In the genomic region with DNA sequence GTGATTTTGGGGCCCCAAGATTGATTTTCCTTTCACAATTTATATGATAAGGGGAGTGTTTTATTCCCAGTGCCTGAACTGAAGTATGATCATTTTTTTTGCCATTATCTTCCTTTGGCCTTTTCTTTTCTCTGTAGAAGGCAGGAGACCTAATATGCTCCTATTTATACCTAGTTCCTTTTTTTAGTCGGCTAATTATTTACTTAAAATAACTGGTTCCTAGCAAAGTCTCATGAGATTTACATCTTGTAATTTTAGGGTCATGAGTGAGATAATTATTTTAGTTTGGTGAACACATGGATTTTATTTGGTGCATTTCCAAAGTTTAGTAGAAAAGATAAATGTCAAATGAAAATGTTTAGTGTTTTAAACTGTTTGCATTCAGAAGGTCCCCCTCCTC, we compare ENCODE assay signal across 13 cellular contexts. TPM values are rescaled to one million over a fixed set of nuclear protein-coding genes. Genes with fewer than 3 reads are reported as not detected.
DNase-seq lines count a peak whose midpoint lies in the region; ATAC-seq, FAIRE-seq and TF ChIP-seq lines count a peak whose summit lies in the region.
"Had no signal": no experiment of that assay in that cellular context is flagged by ENCODE, and none has a peak within 500 bp of the region (broad histone marks: within the 10 kb centered on the region; RNA-seq: fewer than 3 reads in every experiment).

No MANE protein-coding gene starts in this region.

- TF ChIP-seq CTCF in heart left ventricle (IDR thresholded peaks at IDR 0.05) (no peak), K562 (IDR thresholded peaks at IDR 0.05 in 2 of 3, conservative IDR thresholded peaks at IDR 0.05 in 1 of 3; ENCODE audit: insufficient read depth in 2 of 3, low read depth in 1 of 3, low read length in 3 of 3) (no peak), nephron (IDR thresholded peaks at IDR 0.05; ENCODE audit: unreplicated experiment in 3 of 3) (no peak), upper lobe of left lung (IDR thresholded peaks at IDR 0.05) (no peak), A673 (conservative IDR thresholded peaks at IDR 0.05; ENCODE audit: low read depth, low read length) (no peak)

- peaks cover 17 to 80% (median 54%) of the 10 kb centered on the region in 12 donors for H3K4me1 ChIP-seq in heart left ventricle
- H3K4me1 ChIP-seq in K562 (replicated peaks in 1 of 2; ENCODE audit: control insufficient read depth in 2 of 2, insufficient read depth in 2 of 2, low read length in 2 of 2) = peaks cover 27 to 42% of the 10 kb centered on the region in 2 experiments
- H3K4me1 ChIP-seq in upper lobe of left lung = peaks cover 34 to 71% (median 51%) of the 10 kb centered on the region in 4 donors
- H3K4me1 ChIP-seq in A673 (ENCODE audit: insufficient read depth, low read length, poor library complexity, severe bottlenecking) = peaks cover 16% of the 10 kb centered on the region

- no peaks in the 10 kb centered on the region for H3K9me1 ChIP-seq in K562 (ENCODE audit: control insufficient read depth, insufficient read depth, low read length)

- no peak overlapping the region for H3K9ac ChIP-seq in K562 (ENCODE audit: insufficient read depth in 1 of 2, low read depth in 2 of 2, low read length in 2 of 2)

- H3K4me1 Mint-ChIP-seq in nephron = peaks cover 57% of the 10 kb centered on the region

- H3K79me2 ChIP-seq in K562 (ENCODE audit: control insufficient read depth, insufficient read depth, low read length) = peaks cover 71% of the 10 kb centered on the region

- 15 to 30% (median 19%) methylated on average over 1 of the region's 1 CpG for WGBS in heart left ventricle, 4 donors
- WGBS in K562 (ENCODE audit: insufficient coverage, low coverage, missing lambda C conversion rate) = 47% methylated on average over 1 of the region's 1 CpG
- WGBS in upper lobe of left lung, 2 donors = 22 to 36% methylated on average over 1 of the region's 1 CpG

- no peak for DNase-seq in heart left ventricle
- DNase-seq in left ventricle myocardium superior = no peak
- no peak for DNase-seq in K562 (ENCODE audit: extremely low read depth in 1 of 4, low spot score in 3 of 4)
- DNase-seq in upper lobe of left lung = no peak
- DNase-seq in midbrain (lab: John Stamatoyannopoulos, UW) = no peak
- no peak for DNase-seq in SK-N-DZ (ENCODE audit: low spot score)
- DNase-seq in A673 (ENCODE audit: low spot score) = no peak
- DNase-seq: left colon; NCI-H2029; SJCRH30; stimulated activated naive CD8-positive, alpha-beta T cell treated with anti-CD3 and anti-CD28 coated beads, Interleukin-15, amount 100 ng/mL, for 72 hours had no signal

- TF ChIP-seq EP300 in K562 (IDR thresholded peaks at IDR 0.05; ENCODE audit: low read length) = no peak
- no peak for TF ChIP-seq EP300 in upper lobe of left lung (IDR thresholded peaks at IDR 0.05)

- H3K9me3 Mint-ChIP-seq in nephron = peaks cover 24% of the 10 kb centered on the region

- intact Hi-C loops in heart left ventricle (cut with DNase I) = loop anchor here in 1 of 10 donors (5.0 kb wide), 1 partner anchor 42 kb away; no protein-coding TSS in a partner anchor
- intact Hi-C loops in left ventricle myocardium superior (cut with micrococcal nuclease) = no loop called here
- intact Hi-C loops in K562 (cut with micrococcal nuclease) = no loop called here
- intact Hi-C loops in A673 (cut with micrococcal nuclease; ENCODE audit: unreplicated experiment) = no loop called here

- H3K4me3 ChIP-seq in heart left ventricle (no peak overlapping the region), K562 (no peak overlapping the region), upper lobe of left lung (no peak overlapping the region), A673 (ENCODE audit: low read depth, low read length, poor library complexity, severe bottlenecking) (no peak overlapping the region)
- H3K4me3 ChIP-seq: SJCRH30 had no signal

- H3K27me3 ChIP-seq in heart left ventricle = no peaks in the 10 kb centered on the region
- no peaks in the 10 kb centered on the region for H3K27me3 ChIP-seq in K562 (ENCODE audit: control insufficient read depth in 2 of 2, insufficient read depth in 2 of 2, low read length in 2 of 2)
- H3K27me3 ChIP-seq in upper lobe of left lung = no peaks in the 10 kb centered on the region
- H3K27me3 ChIP-seq in A673 (replicated peaks; ENCODE audit: insufficient read depth, low read depth, low read length, poor library complexity) = no peaks in the 10 kb centered on the region
- H3K27me3 ChIP-seq: SJCRH30 had no signal

- POLR2A ChIA-PET in K562 (lab: Yijun Ruan, JAX) = no interaction called here
- POLR2A ChIA-PET in A673 (lab: Charles Lee; ENCODE audit: low non-redundant PET) = no interaction called here

- peaks cover 0 to 21% (median 12%) of the 10 kb centered on the region in 12 donors for H3K9me3 ChIP-seq in heart left ventricle
- H3K9me3 ChIP-seq in K562 (replicated peaks; ENCODE audit: control insufficient read depth, insufficient read depth, low read depth, low read length) = peaks cover 25% of the 10 kb centered on the region
- peaks cover 8 to 18% (median 15%) of the 10 kb centered on the region in 4 donors for H3K9me3 ChIP-seq in upper lobe of left lung
- H3K9me3 ChIP-seq in A673 (ENCODE audit: low read depth, low read length, poor library complexity, severe bottlenecking) = peaks cover 26% of the 10 kb centered on the region

- TF ChIP-seq RAD21 in K562 (CRISPR knock-in tag; conservative IDR thresholded peaks at IDR 0.05 in 1 of 2, IDR thresholded peaks at IDR 0.05 in 1 of 2) = no peak

- peak overlapping the region in 1 of 3 experiments; percentile 31 for H3K4me3 Mint-ChIP-seq in nephron
- H3K4me3 Mint-ChIP-seq: activated naive CD4-positive, alpha-beta T cell treated with anti-CD3 and anti-CD28 coated beads, Interleukin-2, amount 50 U/mL, for 24 hours; stimulated activated naive CD8-positive, alpha-beta T cell treated with anti-CD3 and anti-CD28 coated beads, Interleukin-15, amount 100 ng/mL, for 72 hours had no signal

- no peak for FAIRE-seq in K562 (lab: Jason Lieb, UNC)

- no peak overlapping the region for H2AFZ ChIP-seq in K562 (ENCODE audit: low read depth, low read length)

- in situ Hi-C loops in K562 (cut with MboI) = no loop called here

- peak overlapping the region; percentile 4; the same call in 1 of the 2 replicates for H3K4me2 ChIP-seq in K562 (ENCODE audit: insufficient read depth, low read length)

- no TSS peak for BruUV-seq in K562 (replicated peaks; lab: Mats Ljungman, UMichigan)
- BruUV-seq in A673 (replicated peaks; lab: Mats Ljungman, UMichigan) = no TSS peak

- H3K27ac Mint-ChIP-seq in nephron = peak overlapping the region; percentile 76 to 85 (median 83)

- ATAC-seq in heart left ventricle = no peak
- no peak for ATAC-seq in left ventricle myocardium superior
- ATAC-seq in K562 = no peak
- no peak for ATAC-seq in upper lobe of left lung (ENCODE audit: low FRiP score in 2 of 2)
- ATAC-seq: left colon; stimulated activated naive CD8-positive, alpha-beta T cell treated with anti-CD3 and anti-CD28 coated beads, Interleukin-15, amount 100 ng/mL, for 72 hours had no signal

- TF ChIP-seq POLR2A in heart left ventricle (IDR thresholded peaks at IDR 0.05) (no peak), K562 (conservative IDR thresholded peaks at IDR 0.05) (no peak), upper lobe of left lung (IDR thresholded peaks at IDR 0.05) (no peak)

- H3K36me3 Mint-ChIP-seq in nephron (ENCODE audit: low read depth) = peaks cover 53% of the 10 kb centered on the region

- CTCF ChIA-PET in K562 (lab: Yijun Ruan, JAX; ENCODE audit: low intra/inter-chr PET ratio) (no interaction called here), A673 (lab: Charles Lee) (interaction anchor here (0.5 kb wide), 1 partner anchor 482 kb away, joined by 5 read pairs; no protein-coding TSS in a partner anchor)

- peak overlapping the region in 11 of 12 donors; percentile 48 to 88 (median 73) for H3K27ac ChIP-seq in heart left ventricle
- H3K27ac ChIP-seq in K562 (ENCODE audit: extremely low read depth, low read depth, low read length) = no peak overlapping the region
- H3K27ac ChIP-seq in upper lobe of left lung = peak overlapping the region; percentile 27 to 82 (median 60)
- H3K27ac ChIP-seq in A673 (ENCODE audit: low read depth, low read length, poor library complexity, severe bottlenecking) = no peak overlapping the region
- H3K27ac ChIP-seq: SJCRH30 had no signal

- H4K20me1 ChIP-seq in K562 (replicated peaks; ENCODE audit: control insufficient read depth, insufficient read depth, low read length) = no peaks in the 10 kb centered on the region

- peaks cover 0 to 21% (median 0%) of the 10 kb centered on the region in 9 donors for H3K36me3 ChIP-seq in heart left ventricle
- H3K36me3 ChIP-seq in K562 (ENCODE audit: control insufficient read depth, insufficient read depth, low read length) = peaks cover 3% of the 10 kb centered on the region; the same call in 1 of the 3 replicates
- H3K36me3 ChIP-seq in upper lobe of left lung = peaks cover 0 to 21% (median 3%) of the 10 kb centered on the region in 4 donors
- H3K36me3 ChIP-seq in A673 (ENCODE audit: insufficient read depth, low read length, poor library complexity, severe bottlenecking) = no peaks in the 10 kb centered on the region

- H3K27me3 Mint-ChIP-seq in nephron (ENCODE audit: low read depth) = no peaks in the 10 kb centered on the region
- H3K27me3 Mint-ChIP-seq: activated naive CD4-positive, alpha-beta T cell treated with anti-CD3 and anti-CD28 coated beads, Interleukin-2, amount 50 U/mL, for 24 hours; stimulated activated naive CD8-positive, alpha-beta T cell treated with anti-CD3 and anti-CD28 coated beads, Interleukin-15, amount 100 ng/mL, for 72 hours had no signal

RNA-seq across cellular contexts. Expression of a gene that starts 24.8 kb away (rescaled TPM):
- 100 to 1,000 TPM in 1 of 9 donors, 10 to 100 TPM in 8; 43.6 to 116 (median 53.7) TPM for total RNA-seq in heart left ventricle
- polyA plus RNA-seq in heart left ventricle = 10 to 100 TPM; 26.6 to 69.5 TPM
- total RNA-seq in left ventricle myocardium superior = 71.4 TPM
- total RNA-seq in K562 (2011; cell fraction: chromatin; rRNA removed; ENCODE audit: low replicate concordance) = 109 and 129 TPM in 2 replicates
- 35.9 and 51.7 TPM in 2 replicates for total RNA-seq in K562 (2011; cell fraction: nucleolus; rRNA removed)
- total RNA-seq in K562 (2011; cell fraction: nucleoplasm; rRNA removed) = 51.8 and 54.6 TPM in 2 replicates
- 10.9 and 14.8 TPM in 2 replicates for total RNA-seq in K562 (2014; rRNA removed)
- 14.0 and 14.5 TPM in 2 replicates for total RNA-seq in K562 (2014; rRNA removed; fragmentation: Illumina TruSeq; extraction: Trizol)
- 14.8 and 15.2 TPM in 2 replicates for total RNA-seq in K562 (2015; rRNA removed; fragmentation: Illumina TruSeq; extraction: Trizol)
- total RNA-seq in K562 (2021) = 38.4 and 39.7 TPM in 2 replicates
- 20.6 and 33.1 TPM in 2 replicates for polyA plus RNA-seq in K562 (2011; rRNA removed)
- polyA plus RNA-seq in K562 (2011; cell fraction: cytosol; rRNA removed) = 15.2 and 43.7 TPM in 2 replicates
- 28.8 and 53.9 TPM in 2 replicates for polyA plus RNA-seq in K562 (2011; cell fraction: nucleus; rRNA removed)
- 25.9 and 29.6 TPM in 2 replicates for polyA plus RNA-seq in K562 (2012)
- polyA plus RNA-seq in K562 (2014; fragmentation: Illumina TruSeq; extraction: Trizol) = 27.0 and 27.6 TPM in 2 replicates
- 1 to 10 TPM; 3.1 to 4.1 TPM for polyA plus RNA-seq in K562 (2014; fragmentation: Nextera tagmentation; extraction: Ambion mirVana)
- polyA plus RNA-seq in K562 (2014; rRNA removed) = 16.3 and 16.7 TPM in 2 replicates
- 37.5 and 51.6 TPM in 2 replicates for polyA minus RNA-seq in K562 (2011; rRNA and poly(A)+ RNA removed)
- polyA minus RNA-seq in K562 (2011; cell fraction: cytosol; rRNA and poly(A)+ RNA removed) = 29.5 and 45.5 TPM in 2 replicates
- 18.3 and 26.1 TPM in 2 replicates for polyA minus RNA-seq in K562 (2011; cell fraction: nucleus; rRNA and poly(A)+ RNA removed)
- total RNA-seq in upper lobe of left lung = 100 to 1,000 TPM; 100 to 291 (median 145) TPM
- 17.1 and 19.5 TPM in 2 replicates for polyA plus RNA-seq in SK-N-DZ (2014; cell fraction: cytosol; rRNA removed)
- polyA plus RNA-seq in SK-N-DZ (2014; cell fraction: nucleus; rRNA removed) = 11.7 and 21.8 TPM in 2 replicates
- total RNA-seq in A673 (2021) = 78.6 and 82.8 TPM in 2 replicates

Comparison
In these comparisons a context has a peak if more than half of its experiments do, and no peak if none do; other contexts are left out.
1. H3K27ac ChIP-seq: peak in heart left ventricle (11 of 12) and upper lobe of left lung (4 of 4); none in K562 (single experiment) and A673 (single experiment).